1 cellular context compared by ENCODE assay signal in genomic region chr2:8993196-8993901, GRCh38.
TF ChIP-seq lines count a peak whose summit lies in the region.

No MANE protein-coding gene starts in this region.

TF ChIP-seq in H1, 55 proteins besides CTCF, POLR2A, EP300 and RAD21:
- no peak for TF ChIP-seq RXRA (IDR thresholded peaks at IDR 0.05; ENCODE audit: insufficient read depth, low read depth, low read length)
- TF ChIP-seq CREB1 (IDR thresholded peaks at IDR 0.05), result no peak
- TF ChIP-seq BCL11A (IDR thresholded peaks at IDR 0.05; ENCODE audit: low read depth in 2 of 2, low read length in 2 of 2), result no peak
- no peak for TF ChIP-seq EGR1 (IDR thresholded peaks at IDR 0.05; ENCODE audit: borderline replicate concordance, low read depth, low read length)
- TF ChIP-seq GTF2F1 (IDR thresholded peaks at IDR 0.05; ENCODE audit: borderline replicate concordance, low read depth, low read length), result no peak
- no peak for TF ChIP-seq FOSL1 (IDR thresholded peaks at IDR 0.05; ENCODE audit: insufficient read depth, low read depth, low read length)
- TF ChIP-seq USF2 (IDR thresholded peaks at IDR 0.05; ENCODE audit: low read length), result no peak
- no peak for TF ChIP-seq TAF1 (IDR thresholded peaks at IDR 0.05; ENCODE audit: low read depth, low read length)
- no peak for TF ChIP-seq SP2 (IDR thresholded peaks at IDR 0.05; ENCODE audit: low read length)
- TF ChIP-seq CBX5 (IDR thresholded peaks at IDR 0.05; ENCODE audit: low read depth, low read length), result no peak
- TF ChIP-seq SUZ12 (IDR thresholded peaks at IDR 0.05; ENCODE audit: low read length), result no peak
- no peak for TF ChIP-seq KDM1A (IDR thresholded peaks at IDR 0.05; ENCODE audit: borderline replicate concordance, low read length)
- no peak for TF ChIP-seq TEAD4 (IDR thresholded peaks at IDR 0.05; ENCODE audit: low read depth, low read length)
- no peak for TF ChIP-seq YY1 (IDR thresholded peaks at IDR 0.05; ENCODE audit: low read depth, low read length)
- TF ChIP-seq NANOG (IDR thresholded peaks at IDR 0.05; ENCODE audit: insufficient read depth, low read depth, low read length, poor library complexity, severe bottlenecking), result no peak
- TF ChIP-seq RBBP5 (IDR thresholded peaks at IDR 0.05; ENCODE audit: borderline replicate concordance, low read depth, low read length), result no peak
- no peak for TF ChIP-seq ATF2 (IDR thresholded peaks at IDR 0.05; ENCODE audit: low read length)
